29 cellular contexts compared by ENCODE assay signal in the genomic region with DNA sequence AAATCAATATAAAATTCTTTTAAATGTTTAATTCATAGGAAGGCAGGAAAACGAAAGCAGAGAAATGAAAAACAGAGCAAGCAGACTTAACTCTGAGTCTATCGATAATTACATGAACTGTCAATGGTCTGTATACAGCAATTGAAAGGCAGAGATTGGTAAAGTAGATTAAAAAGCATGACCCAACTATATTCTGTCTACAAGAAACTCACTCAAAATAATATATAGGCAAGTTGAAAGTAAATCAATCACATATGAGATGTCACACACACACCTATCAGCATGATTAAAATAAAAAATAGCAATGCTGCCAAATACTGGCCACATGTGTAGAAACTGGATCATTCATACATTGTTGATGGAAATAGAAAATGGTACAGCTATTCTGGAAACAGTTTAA.
A peak's percentile ranks its signal among the peaks of the same experiment; 100 is the strongest.
DNase-seq lines count a peak whose midpoint lies in the region; TF ChIP-seq lines count a peak whose summit lies in the region.
"Had no signal": no experiment of that assay in that cellular context is flagged by ENCODE, and none has a peak within 500 bp of the region (broad histone marks: within the 10 kb centered on the region; RNA-seq: fewer than 3 reads in every experiment).

No MANE protein-coding gene starts in this region.

- H3K4me1 ChIP-seq in HEK293 (ENCODE audit: control insufficient read depth, insufficient read depth, low read length): no peaks in the 10 kb centered on the region

- no peak for DNase-seq in HEK293T (ENCODE audit: extremely low spot score)
- no peak for DNase-seq in central memory CD4-positive, alpha-beta T cell
- no peak for DNase-seq in T1000 (lab: John Stamatoyannopoulos, UW)
- DNase-seq: 8988T; ACHN; AML-193; BE2C; C1 segment of cervical spinal cord; Caco-2; Calu3; CD4-positive, alpha-beta memory T cell; CD4-positive, alpha-beta T cell; CD4-positive, CD25-positive, alpha-beta regulatory T cell; CD8-positive, alpha-beta memory T cell; CD8-positive, alpha-beta T cell; COR-L47; DMS 273 treated with DMSO at 0.1 percent for 48 hours; DMS153; DMS53; DMS79; DMS79 treated with DMSO at 0.1 percent for 48 hours; DND-41; EL had no signal

- H3K9me3 ChIP-seq in HEK293 (ENCODE audit: control insufficient read depth, insufficient read depth, low read depth, low read length): no peaks in the 10 kb centered on the region
- H3K9me3 ChIP-seq: A549, BE2C, BLaER1, Caco-2 had no signal

- no peak for TF ChIP-seq CTCF in HEK293 (tag by site-specific recombination; IDR thresholded peaks at IDR 0.05)

- no peak overlapping the region for H3K27ac ChIP-seq in HEK293 (ENCODE audit: extremely low read depth, low read depth, low read length)
- H3K27ac ChIP-seq: 22Rv1; A549; BLaER1; BLaER1 treated with 17β-estradiol and CSF1 and Interleukin-3, amounts not matched to agents 10 nM and 100 nM; C4-2B had no signal

- H3K36me3 ChIP-seq in HEK293 (ENCODE audit: control insufficient read depth in 2 of 2, insufficient read depth in 1 of 2, low read length in 2 of 2): no peaks in the 10 kb centered on the region
- H3K36me3 ChIP-seq: BE2C; BLaER1; BLaER1 treated with 17β-estradiol and CSF1 and Interleukin-3, amounts not matched to agents 10 nM and 100 nM had no signal

- CTCF ChIA-PET in HEK293 (lab: Yijun Ruan, JAX): no interaction called here
- CTCF ChIA-PET in HEK293T (lab: Yijun Ruan, JAX): no interaction called here

- POLR2A ChIA-PET in HEK293 (lab: Yijun Ruan, JAX) (no interaction called here), HEK293T (lab: Yijun Ruan, JAX) (no interaction called here)

- no peak overlapping the region for H3K4me3 ChIP-seq in HEK293 (ENCODE audit: low read depth, low read length)
- H3K4me3 ChIP-seq: A549; BLaER1; BLaER1 treated with 17β-estradiol and CSF1 and Interleukin-3, amounts not matched to agents 10 nM and 100 nM had no signal

TF ChIP-seq in HEK293, 187 proteins besides CTCF, POLR2A, EP300 and RAD21:
- TF ChIP-seq PRDM1 (tag by site-specific recombination; IDR thresholded peaks at IDR 0.05): no peak
- no peak for TF ChIP-seq ZNF707 (tag by site-specific recombination; IDR thresholded peaks at IDR 0.05)
- TF ChIP-seq SETDB1 (IDR thresholded peaks at IDR 0.05; ENCODE audit: insufficient read length, low read length): peak; percentile 97
- no peak for TF ChIP-seq IKZF3 (tag by site-specific recombination; IDR thresholded peaks at IDR 0.05)
- TF ChIP-seq, protein P1, sequence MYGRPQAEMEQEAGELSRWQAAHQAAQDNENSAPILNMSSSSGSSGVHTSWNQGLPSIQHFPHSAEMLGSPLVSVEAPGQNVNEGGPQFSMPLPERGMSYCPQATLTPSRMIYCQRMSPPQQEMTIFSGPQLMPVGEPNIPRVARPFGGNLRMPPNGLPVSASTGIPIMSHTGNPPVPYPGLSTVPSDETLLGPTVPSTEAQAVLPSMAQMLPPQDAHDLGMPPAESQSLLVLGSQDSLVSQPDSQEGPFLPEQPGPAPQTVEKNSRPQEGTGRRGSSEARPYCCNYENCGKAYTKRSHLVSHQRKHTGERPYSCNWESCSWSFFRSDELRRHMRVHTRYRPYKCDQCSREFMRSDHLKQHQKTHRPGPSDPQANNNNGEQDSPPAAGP (tag by site-specific recombination; IDR thresholded peaks at IDR 0.05): no peak
- TF ChIP-seq ZBTB1 (tag by site-specific recombination; IDR thresholded peaks at IDR 0.05): no peak

TF ChIP-seq in HEK293T, 16 proteins besides CTCF, POLR2A, EP300 and RAD21:
- no peak for TF ChIP-seq SUZ12 (IDR thresholded peaks at IDR 0.05)
- TF ChIP-seq NFRKB (IDR thresholded peaks at IDR 0.05): no peak
- no peak for TF ChIP-seq FOXK2 (IDR thresholded peaks at IDR 0.05)
- TF ChIP-seq, protein P2, sequence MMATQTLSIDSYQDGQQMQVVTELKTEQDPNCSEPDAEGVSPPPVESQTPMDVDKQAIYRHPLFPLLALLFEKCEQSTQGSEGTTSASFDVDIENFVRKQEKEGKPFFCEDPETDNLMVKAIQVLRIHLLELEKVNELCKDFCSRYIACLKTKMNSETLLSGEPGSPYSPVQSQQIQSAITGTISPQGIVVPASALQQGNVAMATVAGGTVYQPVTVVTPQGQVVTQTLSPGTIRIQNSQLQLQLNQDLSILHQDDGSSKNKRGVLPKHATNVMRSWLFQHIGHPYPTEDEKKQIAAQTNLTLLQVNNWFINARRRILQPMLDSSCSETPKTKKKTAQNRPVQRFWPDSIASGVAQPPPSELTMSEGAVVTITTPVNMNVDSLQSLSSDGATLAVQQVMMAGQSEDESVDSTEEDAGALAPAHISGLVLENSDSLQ (IDR thresholded peaks at IDR 0.05): 0 out of 2 replicates have a peak, but pooled peaks have one; percentile 39
- no peak for TF ChIP-seq ZNF384 (IDR thresholded peaks at IDR 0.05)
